Comparison of ENCODE assay signal across 15 cellular contexts in genomic region chr2:128512664-128513415, GRCh38.
DNase-seq lines count a peak whose midpoint lies in the region; ATAC-seq and TF ChIP-seq lines count a peak whose summit lies in the region.
"Had no signal": no experiment of that assay in that cellular context is flagged by ENCODE, and none has a peak within 500 bp of the region (broad histone marks: within the 10 kb centered on the region; RNA-seq: fewer than 3 reads in every experiment).

No MANE protein-coding gene starts in this region.

- H3K4me2 ChIP-seq in neuronal stem cell (ENCODE audit: insufficient read depth, low read length, poor library complexity, severe bottlenecking), result no peak overlapping the region

- H3K23ac ChIP-seq in neuronal stem cell (ENCODE audit: low read depth, low read length, poor library complexity), result no peak overlapping the region

- no peak overlapping the region for H2AFZ ChIP-seq in neuronal stem cell (ENCODE audit: low read length)

- no peak overlapping the region for H3K27ac ChIP-seq in neuronal stem cell (replicated peaks; ENCODE audit: low read length)

- no peak overlapping the region for H3K4ac ChIP-seq in neuronal stem cell (ENCODE audit: low read length)

- H2BK15ac ChIP-seq in neuronal stem cell (ENCODE audit: low read length), result no peak overlapping the region

- no peaks in the 10 kb centered on the region for H3K4me1 ChIP-seq in neuronal stem cell (ENCODE audit: control insufficient read depth in 2 of 2, insufficient read depth in 1 of 2, low read depth in 1 of 2, low read length in 2 of 2)

- no peak overlapping the region for H2BK5ac ChIP-seq in neuronal stem cell (ENCODE audit: low read length)

- H4K8ac ChIP-seq in neuronal stem cell (ENCODE audit: low read depth, low read length), result peak overlapping the region; percentile 78

- H3K9me3 ChIP-seq in neuronal stem cell (replicated peaks in 1 of 2; ENCODE audit: control insufficient read depth in 2 of 2, insufficient read depth in 1 of 2, low read depth in 1 of 2, low read length in 2 of 2), result peaks cover 0 to 2% of the 10 kb centered on the region in 2 donors

- peak overlapping the region; percentile 53 for H3K4me3 Mint-ChIP-seq in dendritic cell treated with granulocyte-macrophage colony-stimulating factor and Interleukin-4, amounts not matched to agents 40 ng/mL and 50 ng/mL, for 4 days
- no peak overlapping the region for H3K4me3 Mint-ChIP-seq in endothelial cell (ENCODE audit: unreplicated experiment)
- H3K4me3 Mint-ChIP-seq: activated CD4-positive, alpha-beta memory T cell treated with anti-CD3 and anti-CD28 coated beads, Interleukin-2, amount 10 ng/mL, durations not matched to agents 7 days and 5 days had no signal

- no peak overlapping the region for H2BK120ac ChIP-seq in neuronal stem cell (ENCODE audit: low read depth, low read length)

- TF ChIP-seq CTCF in endothelial cell (IDR thresholded peaks at IDR 0.05; ENCODE audit: unreplicated experiment), result no peak

- intact Hi-C loops in dendritic cell treated with granulocyte-macrophage colony-stimulating factor and Interleukin-4, amounts not matched to agents 40 ng/mL and 50 ng/mL, for 4 days (cut with micrococcal nuclease), result loop anchor here (5.0 kb wide), 1 partner anchor 71 kb away; no protein-coding TSS in a partner anchor

- no peaks in the 10 kb centered on the region for H3K36me3 ChIP-seq in neuronal stem cell (replicated peaks in 1 of 2; ENCODE audit: control insufficient read depth in 2 of 2, insufficient read depth in 2 of 2, low read length in 2 of 2)
- H3K36me3 ChIP-seq: heart right ventricle had no signal

- H3K9ac ChIP-seq in neuronal stem cell (ENCODE audit: low read depth, low read length, poor library complexity), result no peak overlapping the region

- H2AK5ac ChIP-seq in neuronal stem cell (ENCODE audit: low read depth, low read length), result peak overlapping the region; percentile 66

- H3K27ac Mint-ChIP-seq in dendritic cell treated with granulocyte-macrophage colony-stimulating factor and Interleukin-4, amounts not matched to agents 40 ng/mL and 50 ng/mL, for 4 days, result peak overlapping the region; percentile 82
- H3K27ac Mint-ChIP-seq in endothelial cell (ENCODE audit: unreplicated experiment), result no peak overlapping the region
- H3K27ac Mint-ChIP-seq: activated CD4-positive, alpha-beta memory T cell treated with anti-CD3 and anti-CD28 coated beads, Interleukin-2, amount 10 ng/mL, durations not matched to agents 7 days and 5 days; activated T-helper 2 cell treated with anti-CD3 and anti-CD28 coated beads, Interferon-gamma antibody, Interleukin-2, Interleukin-4, amounts not matched to agents 10 μg/mL and 5 μg/mL and 100 μg/mL, durations not matched to agents 14 hours and 24 hours and 36 hours had no signal

- peaks cover 56% of the 10 kb centered on the region for H3K4me1 Mint-ChIP-seq in dendritic cell treated with granulocyte-macrophage colony-stimulating factor and Interleukin-4, amounts not matched to agents 40 ng/mL and 50 ng/mL, for 4 days (ENCODE audit: low read depth)
- H3K4me1 Mint-ChIP-seq in endothelial cell (ENCODE audit: unreplicated experiment), result no peaks in the 10 kb centered on the region

- H3K14ac ChIP-seq in neuronal stem cell (ENCODE audit: low read length), result no peak overlapping the region

- ATAC-seq in HG03354 (IDR thresholded peaks at IDR 0.05; ENCODE audit: poor library complexity, severe bottlenecking, unreplicated experiment) (peak; percentile 60), HG03025 (IDR thresholded peaks at IDR 0.05; ENCODE audit: low FRiP score, unreplicated experiment) (no peak)

- no peaks in the 10 kb centered on the region for H3K27me3 Mint-ChIP-seq in dendritic cell treated with granulocyte-macrophage colony-stimulating factor and Interleukin-4, amounts not matched to agents 40 ng/mL and 50 ng/mL, for 4 days
- H3K27me3 Mint-ChIP-seq in endothelial cell (ENCODE audit: unreplicated experiment), result no peaks in the 10 kb centered on the region
- H3K27me3 Mint-ChIP-seq: activated CD4-positive, alpha-beta memory T cell treated with anti-CD3 and anti-CD28 coated beads, Interleukin-2, amount 10 ng/mL, durations not matched to agents 7 days and 5 days had no signal

- H3K27me3 ChIP-seq in neuronal stem cell (ENCODE audit: control insufficient read depth in 3 of 3, insufficient read depth in 3 of 3, low read depth in 1 of 3, low read length in 3 of 3), result no peaks in the 10 kb centered on the region
- H3K27me3 ChIP-seq: heart right ventricle had no signal

- DNase-seq in DMS79 treated with DMSO at 0.1 percent for 48 hours (lab: John Stamatoyannopoulos, UW) (peak; percentile 42), DMS79 (lab: John Stamatoyannopoulos, UW) (no peak), neuronal stem cell (ENCODE audit: low spot score) (no peak), NCI-H2081 treated with DMSO at 0.1 percent for 48 hours (lab: John Stamatoyannopoulos, UW) (no peak), endothelial cell (ENCODE audit: low spot score) (no peak)
- DNase-seq: 8988T; activated CD4-positive, alpha-beta memory T cell treated with anti-CD3 and anti-CD28 coated beads, Interleukin-2, amount 10 ng/mL, durations not matched to agents 7 days and 5 days; cortex of kidney; GF-D8; heart right ventricle; NCI-H345 had no signal

- peak overlapping the region; percentile 20 for H3K18ac ChIP-seq in neuronal stem cell (ENCODE audit: low read length)

- no peaks in the 10 kb centered on the region for H3K79me1 ChIP-seq in neuronal stem cell (ENCODE audit: low read depth, low read length)

- no peak overlapping the region for H4K91ac ChIP-seq in neuronal stem cell (ENCODE audit: low read depth, low read length, poor library complexity)

- no peak overlapping the region for H3K4me3 ChIP-seq in neuronal stem cell (ENCODE audit: low read length in 2 of 2)
- H3K4me3 ChIP-seq: heart right ventricle had no signal

- WGBS in neuronal stem cell (ENCODE audit: extremely low coverage in 2 of 2, insufficient read length in 2 of 2, insufficient replicate concordance in 1 of 2), 2 donors, result no CpG with 5 or more reads among the region's 8 CpGs

- no peaks in the 10 kb centered on the region for H3K9me3 Mint-ChIP-seq in dendritic cell treated with granulocyte-macrophage colony-stimulating factor and Interleukin-4, amounts not matched to agents 40 ng/mL and 50 ng/mL, for 4 days
- no peaks in the 10 kb centered on the region for H3K9me3 Mint-ChIP-seq in endothelial cell (ENCODE audit: unreplicated experiment)
- H3K9me3 Mint-ChIP-seq: activated CD4-positive, alpha-beta memory T cell treated with anti-CD3 and anti-CD28 coated beads, Interleukin-2, amount 10 ng/mL, durations not matched to agents 7 days and 5 days; activated T-helper 2 cell treated with anti-CD3 and anti-CD28 coated beads, Interferon-gamma antibody, Interleukin-2, Interleukin-4, amounts not matched to agents 10 μg/mL and 5 μg/mL and 100 μg/mL, durations not matched to agents 14 hours and 24 hours and 36 hours had no signal

- H3K36me3 Mint-ChIP-seq in dendritic cell treated with granulocyte-macrophage colony-stimulating factor and Interleukin-4, amounts not matched to agents 40 ng/mL and 50 ng/mL, for 4 days (ENCODE audit: low read depth), result no peaks in the 10 kb centered on the region
- H3K36me3 Mint-ChIP-seq in endothelial cell (ENCODE audit: low read depth, unreplicated experiment), result no peaks in the 10 kb centered on the region

- peak overlapping the region; percentile 26 for H2BK12ac ChIP-seq in neuronal stem cell (ENCODE audit: low read length)
